In the genomic region with DNA sequence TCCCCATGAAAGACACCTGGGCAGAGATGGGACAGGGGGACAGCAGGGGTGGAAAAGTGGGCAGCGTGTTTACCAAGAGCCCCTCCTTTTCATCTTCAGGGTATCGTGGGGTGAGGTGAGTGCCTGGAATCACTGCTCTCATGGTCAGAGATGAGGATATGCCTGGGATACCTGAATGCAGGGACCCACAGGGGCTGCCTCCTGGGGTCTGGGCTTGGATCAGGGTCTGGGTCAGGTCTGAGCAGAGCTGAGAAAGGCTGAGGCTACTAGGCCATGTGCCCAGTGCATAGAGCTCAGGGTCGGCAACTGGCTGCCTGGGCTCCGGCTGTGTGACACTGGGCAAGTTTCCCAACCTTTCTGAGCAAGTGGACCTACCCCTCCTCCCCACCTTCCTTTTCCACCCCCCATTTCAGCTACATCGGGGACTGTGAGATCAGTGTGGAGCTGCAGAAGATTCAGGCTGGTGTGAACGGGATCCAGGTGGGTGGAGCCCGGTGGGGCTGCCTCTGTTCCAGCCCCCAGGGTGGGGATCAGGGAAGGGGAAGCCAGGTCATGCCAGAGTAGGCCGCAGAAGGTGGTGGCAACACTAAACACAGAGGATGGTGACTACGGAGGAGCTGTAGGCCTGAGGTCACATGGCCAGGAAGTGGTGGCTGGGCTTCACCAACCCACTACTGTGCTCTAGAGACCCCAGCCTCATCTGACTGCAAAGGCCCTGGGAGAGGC, we compare ENCODE assay signal across 16 cellular contexts.
"Had no signal": no experiment of that assay in that cellular context is flagged by ENCODE, and none has a peak within 500 bp of the region (broad histone marks: within the 10 kb centered on the region; RNA-seq: fewer than 3 reads in every experiment).

No MANE protein-coding gene starts in this region.

- H3K27me3 Mint-ChIP-seq: activated T-helper 17 cell treated with anti-CD3 and anti-CD28 coated beads, Interleukin-2, amount 50 U/mL, for 72 hours; dendritic cell treated with granulocyte-macrophage colony-stimulating factor and Interleukin-4, amounts not matched to agents 40 ng/mL and 50 ng/mL, for 4 days had no signal

- H3K4me3 ChIP-seq: mucosa of descending colon, right atrium auricular region, smooth muscle cell, thoracic aorta had no signal

- H3K4me2 ChIP-seq: smooth muscle cell had no signal

- H3K4me3 Mint-ChIP-seq: activated CD4-positive, alpha-beta T cell treated with anti-CD3 and anti-CD28 coated beads for 36 hours; activated T-helper 17 cell treated with anti-CD3 and anti-CD28 coated beads, Interleukin-2, amount 50 U/mL, for 72 hours; dendritic cell treated with granulocyte-macrophage colony-stimulating factor and Interleukin-4, amounts not matched to agents 40 ng/mL and 50 ng/mL, for 4 days; effector memory CD8-positive, alpha-beta T cell; naive thymus-derived CD8-positive, alpha-beta T cell; stimulated activated naive CD8-positive, alpha-beta T cell treated with anti-CD3 and anti-CD28 coated beads, Interleukin-15, amount 100 ng/mL, for 72 hours had no signal

- H3K27ac Mint-ChIP-seq: activated CD4-positive, alpha-beta T cell treated with anti-CD3 and anti-CD28 coated beads for 36 hours; activated T-helper 17 cell treated with anti-CD3 and anti-CD28 coated beads, Interleukin-2, amount 50 U/mL, for 72 hours; dendritic cell treated with granulocyte-macrophage colony-stimulating factor and Interleukin-4, amounts not matched to agents 40 ng/mL and 50 ng/mL, for 4 days; effector memory CD8-positive, alpha-beta T cell had no signal

- H3K27ac ChIP-seq: epithelial cell of prostate, right atrium auricular region, thoracic aorta had no signal

- H3K36me3 Mint-ChIP-seq: naive thymus-derived CD8-positive, alpha-beta T cell had no signal

- H3K9me3 Mint-ChIP-seq: activated T-helper 17 cell treated with anti-CD3 and anti-CD28 coated beads, Interleukin-2, amount 50 U/mL, for 72 hours; dendritic cell treated with granulocyte-macrophage colony-stimulating factor and Interleukin-4, amounts not matched to agents 40 ng/mL and 50 ng/mL, for 4 days; effector memory CD8-positive, alpha-beta T cell; naive thymus-derived CD8-positive, alpha-beta T cell; stimulated activated naive CD8-positive, alpha-beta T cell treated with anti-CD3 and anti-CD28 coated beads, Interleukin-15, amount 100 ng/mL, for 72 hours had no signal

- H3K9me3 ChIP-seq: mucosa of descending colon, right atrium auricular region, thoracic aorta had no signal

- H3K27me3 ChIP-seq: right atrium auricular region had no signal

- H3K4me1 Mint-ChIP-seq: activated CD4-positive, alpha-beta T cell treated with anti-CD3 and anti-CD28 coated beads for 36 hours; stimulated activated naive CD8-positive, alpha-beta T cell treated with anti-CD3 and anti-CD28 coated beads, Interleukin-15, amount 100 ng/mL, for 72 hours had no signal

- H3K36me3 ChIP-seq: right atrium auricular region, thoracic aorta had no signal

- DNase-seq: activated CD4-positive, alpha-beta T cell treated with anti-CD3 and anti-CD28 coated beads for 36 hours; activated naive CD4-positive, alpha-beta T cell treated with Interleukin-2 at 50 U/mL for 16 hours; anterior cingulate cortex; cerebellar nuclear complex; effector memory CD8-positive, alpha-beta T cell; mucosa of descending colon; posterior cingulate gyrus; stimulated activated naive CD8-positive, alpha-beta T cell treated with anti-CD3 and anti-CD28 coated beads, Interleukin-15, amount 100 ng/mL, for 72 hours; T-helper 9 cell had no signal
